ENCODE assay signal across 13 cellular contexts in the genomic region with DNA sequence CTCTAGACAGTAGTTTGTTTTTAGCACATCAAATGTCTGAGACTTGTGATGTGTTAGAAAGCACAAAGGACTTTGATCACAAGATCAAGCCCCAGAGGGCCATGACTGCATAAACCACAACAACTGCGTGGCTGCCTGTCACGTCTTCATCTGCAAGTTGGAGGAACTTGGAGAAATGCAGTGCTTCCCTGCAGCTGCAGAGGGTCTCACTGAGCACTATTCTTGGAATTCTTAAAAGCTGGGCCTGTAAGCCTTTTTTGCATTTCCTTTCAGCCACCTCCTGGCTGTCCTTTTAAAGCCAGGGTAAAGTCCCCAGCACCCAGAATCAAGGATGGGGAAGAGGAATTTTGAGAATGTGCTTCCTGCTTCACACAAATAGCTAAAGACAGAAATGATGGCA.
DNase-seq lines count a peak whose midpoint lies in the region; ATAC-seq, FAIRE-seq and TF ChIP-seq lines count a peak whose summit lies in the region.
"Had no signal": no experiment of that assay in that cellular context is flagged by ENCODE, and none has a peak within 500 bp of the region (broad histone marks: within the 10 kb centered on the region; RNA-seq: fewer than 3 reads in every experiment).

No MANE protein-coding gene starts in this region.

- no peak overlapping the region for H3K27ac ChIP-seq in uterus
- H3K27ac ChIP-seq: ovary, SJSA1 had no signal

- no peaks in the 10 kb centered on the region for H3K36me3 ChIP-seq in uterus
- H3K36me3 ChIP-seq: ovary, SJSA1 had no signal

- H3K4me1 ChIP-seq in uterus, result peaks cover 0 to 5% of the 10 kb centered on the region in 2 donors

- FAIRE-seq in RCC 7860 (lab: Jason Lieb, UNC), result peak; percentile 82

- no peak for TF ChIP-seq POLR2A in uterus (IDR thresholded peaks at IDR 0.05)

- peaks cover 3% of the 10 kb centered on the region for H3K36me3 Mint-ChIP-seq in activated naive CD4-positive, alpha-beta T cell treated with anti-CD3 and anti-CD28 coated beads for 36 hours (ENCODE audit: low read depth)
- no peaks in the 10 kb centered on the region for H3K36me3 Mint-ChIP-seq in stimulated activated effector memory CD8-positive, alpha-beta T cell treated with anti-CD3 and anti-CD28 coated beads, Interleukin-12 subunit alpha, Interleukin-12 subunit beta, amount 100 ng/mL, for 72 hours
- H3K36me3 Mint-ChIP-seq: memory B cell had no signal

- peak; percentile 52 for DNase-seq in activated naive CD4-positive, alpha-beta T cell treated with anti-CD3 and anti-CD28 coated beads for 36 hours
- DNase-seq in activated naive CD4-positive, alpha-beta T cell treated with Interleukin-2 at 50 U/mL for 16 hours, result no peak
- DNase-seq in RCC 7860 (ENCODE audit: low spot score), result peak; percentile 79
- peak; percentile 88 for DNase-seq in foreskin melanocyte
- DNase-seq in stimulated activated effector memory CD8-positive, alpha-beta T cell treated with anti-CD3 and anti-CD28 coated beads, Interleukin-12 subunit alpha, Interleukin-12 subunit beta, amount 100 ng/mL, for 72 hours (ENCODE audit: low spot score in 2 of 2), result no peak
- no peak for DNase-seq in epidermal melanocyte (ENCODE audit: insufficient read length, low spot score)
- DNase-seq in occipital lobe (lab: John Stamatoyannopoulos, UW), result no peak
- DNase-seq in uterus, result no peak
- DNase-seq: activated effector memory CD4-positive, alpha-beta T cell treated with anti-CD3 and anti-CD28 coated beads, Interleukin-2, amount 50 U/mL, for 16 hours; NCI-H2029; ovary had no signal

- no peak overlapping the region for H3K4me3 Mint-ChIP-seq in activated naive CD4-positive, alpha-beta T cell treated with anti-CD3 and anti-CD28 coated beads for 36 hours
- no peak overlapping the region for H3K4me3 Mint-ChIP-seq in stimulated activated effector memory CD8-positive, alpha-beta T cell treated with anti-CD3 and anti-CD28 coated beads, Interleukin-12 subunit alpha, Interleukin-12 subunit beta, amount 100 ng/mL, for 72 hours
- H3K4me3 Mint-ChIP-seq: memory B cell had no signal

- no peaks in the 10 kb centered on the region for H3K27me3 Mint-ChIP-seq in activated naive CD4-positive, alpha-beta T cell treated with anti-CD3 and anti-CD28 coated beads for 36 hours (ENCODE audit: low read depth)

- CTCF ChIA-PET in activated naive CD4-positive, alpha-beta T cell treated with anti-CD3 and anti-CD28 coated beads for 36 hours (lab: Charles Lee), result no interaction called here

- ATAC-seq in stimulated activated effector memory CD8-positive, alpha-beta T cell treated with anti-CD3 and anti-CD28 coated beads, Interleukin-12 subunit alpha, Interleukin-12 subunit beta, amount 100 ng/mL, for 72 hours, result peak; percentile 92

- H3K27ac Mint-ChIP-seq in activated naive CD4-positive, alpha-beta T cell treated with anti-CD3 and anti-CD28 coated beads for 36 hours, result no peak overlapping the region
- no peak overlapping the region for H3K27ac Mint-ChIP-seq in stimulated activated effector memory CD8-positive, alpha-beta T cell treated with anti-CD3 and anti-CD28 coated beads, Interleukin-12 subunit alpha, Interleukin-12 subunit beta, amount 100 ng/mL, for 72 hours
- H3K27ac Mint-ChIP-seq: memory B cell had no signal

- peaks cover 8% of the 10 kb centered on the region for H3K4me1 Mint-ChIP-seq in activated naive CD4-positive, alpha-beta T cell treated with anti-CD3 and anti-CD28 coated beads for 36 hours (ENCODE audit: low read depth)
- H3K4me1 Mint-ChIP-seq in stimulated activated effector memory CD8-positive, alpha-beta T cell treated with anti-CD3 and anti-CD28 coated beads, Interleukin-12 subunit alpha, Interleukin-12 subunit beta, amount 100 ng/mL, for 72 hours, result peaks cover 8% of the 10 kb centered on the region
- H3K4me1 Mint-ChIP-seq: memory B cell had no signal

- no peak overlapping the region for H3K4me3 ChIP-seq in uterus
- H3K4me3 ChIP-seq: ovary, SJSA1 had no signal

- TF ChIP-seq CTCF in uterus (IDR thresholded peaks at IDR 0.05), result no peak

- intact Hi-C loops in activated naive CD4-positive, alpha-beta T cell treated with anti-CD3 and anti-CD28 coated beads for 36 hours (cut with micrococcal nuclease), result no loop called here
- intact Hi-C loops in uterus (cut with DNase I; ENCODE audit: low total_unique reads), result no loop called here

- no peaks in the 10 kb centered on the region for H3K9me3 ChIP-seq in uterus
- H3K9me3 ChIP-seq: ovary, SJSA1 had no signal

- H3K9me3 Mint-ChIP-seq in activated naive CD4-positive, alpha-beta T cell treated with anti-CD3 and anti-CD28 coated beads for 36 hours, result peaks cover 10% of the 10 kb centered on the region
- peaks cover 5% of the 10 kb centered on the region for H3K9me3 Mint-ChIP-seq in stimulated activated effector memory CD8-positive, alpha-beta T cell treated with anti-CD3 and anti-CD28 coated beads, Interleukin-12 subunit alpha, Interleukin-12 subunit beta, amount 100 ng/mL, for 72 hours

- no peaks in the 10 kb centered on the region for H3K27me3 ChIP-seq in uterus
- H3K27me3 ChIP-seq: ovary, SJSA1 had no signal

Comparison
In these comparisons a context has a peak if more than half of its experiments do, and no peak if none do; other contexts are left out.
1. DNase-seq: peak in activated naive CD4-positive, alpha-beta T cell treated with anti-CD3 and anti-CD28 coated beads for 36 hours (single experiment), RCC 7860 (single experiment) and foreskin melanocyte (single experiment); none in activated naive CD4-positive, alpha-beta T cell treated with Interleukin-2 at 50 U/mL for 16 hours (single experiment), stimulated activated effector memory CD8-positive, alpha-beta T cell treated with anti-CD3 and anti-CD28 coated beads, Interleukin-12 subunit alpha, Interleukin-12 subunit beta, amount 100 ng/mL, for 72 hours (0 of 2), epidermal melanocyte (single experiment), occipital lobe (single experiment) and uterus (0 of 2).